In genomic region chrX:11759172-11759460, GRCh38 we compare ENCODE assay signal across 8 cellular contexts.
DNase-seq lines count a peak whose midpoint lies in the region; ATAC-seq and TF ChIP-seq lines count a peak whose summit lies in the region.

No MANE protein-coding gene starts in this region.

- H3K4me3 ChIP-seq in GM08714 (ENCODE audit: low read length) (peak overlapping the region; percentile 78), SK-N-MC (peak overlapping the region; percentile 80), fibroblast of mammary gland (ENCODE audit: control insufficient read depth, low read depth, low read length) (peak overlapping the region; percentile 77)

- DNase-seq in SK-N-MC (ENCODE audit: low read depth, low spot score), result no peak
- DNase-seq in fibroblast of mammary gland (ENCODE audit: low read depth), result no peak
- peak; percentile 73 for DNase-seq in retina
- no peak for DNase-seq in DMS153 (lab: John Stamatoyannopoulos, UW)

- H3K27ac ChIP-seq in SK-N-MC, result no peak overlapping the region

- TF ChIP-seq CTCF in fibroblast of mammary gland (conservative IDR thresholded peaks at IDR 0.05; ENCODE audit: control insufficient read depth, insufficient read depth, low read depth, low read length), result no peak

- peak overlapping the region; percentile 71 for H3K9ac ChIP-seq in SK-N-MC (ENCODE audit: insufficient read length)

- no peaks in the 10 kb centered on the region for H3K9me3 ChIP-seq in SK-N-MC (ENCODE audit: low read depth, low read length)

- H3K36me3 ChIP-seq in SK-N-MC (ENCODE audit: insufficient read depth, low read length), result peaks cover 5% of the 10 kb centered on the region; the same call in 1 of the 2 replicates

- ATAC-seq in GM19328 (IDR thresholded peaks at IDR 0.05; ENCODE audit: unreplicated experiment) (no peak), GM19455 (IDR thresholded peaks at IDR 0.05; ENCODE audit: unreplicated experiment) (no peak), HG03442 (IDR thresholded peaks at IDR 0.05; ENCODE audit: unreplicated experiment) (no peak)
